8 cellular contexts compared by ENCODE assay signal in genomic region chr21:41426656-41427311, GRCh38. TPM values are rescaled to one million over a fixed set of nuclear protein-coding genes. Genes with fewer than 3 reads are reported as not detected.
A peak's percentile ranks its signal among the peaks of the same experiment; 100 is the strongest.
DNase-seq lines count a peak whose midpoint lies in the region; ATAC-seq and TF ChIP-seq lines count a peak whose summit lies in the region.

No MANE protein-coding gene starts in this region.

- H3K9me3 ChIP-seq in CD4-positive, alpha-beta T cell (ENCODE audit: control insufficient read depth, low read length) = no peaks in the 10 kb centered on the region
- no peaks in the 10 kb centered on the region for H3K9me3 ChIP-seq in PC-9 (ENCODE audit: insufficient read depth, low read depth)

- H3K4me1 ChIP-seq in KMS-11 (ENCODE audit: low read depth, poor library complexity, severe bottlenecking) = peaks cover 6% of the 10 kb centered on the region
- no peaks in the 10 kb centered on the region for H3K4me1 ChIP-seq in PC-9 (replicated peaks; ENCODE audit: insufficient read depth)

- no peaks in the 10 kb centered on the region for H3K9me2 ChIP-seq in PC-9 (ENCODE audit: insufficient read depth)

- intact Hi-C loops in CD4-positive, alpha-beta T cell (cut with DNase I, micrococcal nuclease) = loop anchor here in 1 of 2 experiments (2.0 kb wide), 1 partner anchor 64 kb away; the partner anchor contains the start of gene MX2
- intact Hi-C loops in PC-9 (cut with micrococcal nuclease; ENCODE audit: unreplicated experiment) = loop anchor here (2.0 kb wide), 1 partner anchor 60 kb away; no protein-coding TSS in a partner anchor

- H4K20me1 ChIP-seq in KMS-11 (ENCODE audit: insufficient read depth) (no peaks in the 10 kb centered on the region), PC-9 (ENCODE audit: insufficient read depth) (no peaks in the 10 kb centered on the region)

- no peak overlapping the region for H3K4me3 ChIP-seq in KMS-11 (IDR thresholded peaks at IDR 0.05; ENCODE audit: insufficient read depth, low read depth, low read length)
- no peak overlapping the region for H3K4me3 ChIP-seq in PC-9

- no peaks in the 10 kb centered on the region for H3K27me3 Mint-ChIP-seq in CD4-positive, alpha-beta T cell
- no peaks in the 10 kb centered on the region for H3K27me3 Mint-ChIP-seq in effector memory CD8-positive, alpha-beta T cell
- H3K27me3 Mint-ChIP-seq in naive B cell = no peaks in the 10 kb centered on the region

- peak in 3 of 10 experiments; percentile 5 to 61 (median 25) for DNase-seq in CD4-positive, alpha-beta T cell
- DNase-seq in effector memory CD8-positive, alpha-beta T cell = no peak
- DNase-seq in naive B cell (no peak), PC-9 (no peak), NOMO-1 treated with dmso at 0.1 percent for 144 hours (lab: John Stamatoyannopoulos, UW; ENCODE audit: unreplicated experiment) (no peak), OCI-M1 (lab: John Stamatoyannopoulos, UW) (no peak)

- H3K4me3 Mint-ChIP-seq in CD4-positive, alpha-beta T cell = peak overlapping the region; percentile 99
- H3K4me3 Mint-ChIP-seq in effector memory CD8-positive, alpha-beta T cell = peak overlapping the region; percentile 95 to 97
- H3K4me3 Mint-ChIP-seq in naive B cell = peak overlapping the region; percentile 91 to 98 (median 98)

- POLR2A ChIA-PET in CD4-positive, alpha-beta T cell (lab: Charles Lee) = interaction anchor here (0.7 to 6.1 kb wide), 6 partner anchors 13 to 583 kb away, joined by 3 to 87 read pairs (median 6); partner anchors contain the start of genes MX2 and ZBTB21
- POLR2A ChIA-PET in PC-9 (lab: Charles Lee; ENCODE audit: unreplicated experiment) = no interaction called here

- no peak for ATAC-seq in CD4-positive, alpha-beta T cell (ENCODE audit: poor library complexity)
- ATAC-seq in effector memory CD8-positive, alpha-beta T cell (replicated peaks) = no peak
- no peak for ATAC-seq in naive B cell (ENCODE audit: low read depth in 2 of 2)
- ATAC-seq in GM18861 (IDR thresholded peaks at IDR 0.05; ENCODE audit: unreplicated experiment) = no peak

- H3K4me1 Mint-ChIP-seq in CD4-positive, alpha-beta T cell (ENCODE audit: low read depth) = peaks cover 66% of the 10 kb centered on the region
- H3K4me1 Mint-ChIP-seq in effector memory CD8-positive, alpha-beta T cell (ENCODE audit: low read depth in 2 of 2) = peaks cover 21 to 35% of the 10 kb centered on the region in 2 donors
- peaks cover 46 to 83% (median 72%) of the 10 kb centered on the region in 3 donors for H3K4me1 Mint-ChIP-seq in naive B cell

- peak overlapping the region; percentile 71; the same call in 1 of the 2 replicates for H3K4me2 ChIP-seq in KMS-11
- no peak overlapping the region for H3K4me2 ChIP-seq in PC-9

- no peak for TF ChIP-seq CTCF in CD4-positive, alpha-beta T cell (IDR thresholded peaks at IDR 0.05)
- no peak for TF ChIP-seq CTCF in KMS-11 (conservative IDR thresholded peaks at IDR 0.05; ENCODE audit: low read depth, low read length)
- TF ChIP-seq CTCF in PC-9 (conservative IDR thresholded peaks at IDR 0.05) = no peak

- no peaks in the 10 kb centered on the region for H3K79me2 ChIP-seq in KMS-11 (ENCODE audit: insufficient read depth, low read depth)
- H3K79me2 ChIP-seq in PC-9 (ENCODE audit: low read depth) = no peaks in the 10 kb centered on the region

- CTCF ChIA-PET in CD4-positive, alpha-beta T cell (lab: Charles Lee) = interaction anchor here (4.7 kb wide), 1 partner anchor 144 kb away, joined by 16 read pairs; no protein-coding TSS in a partner anchor
- CTCF ChIA-PET in PC-9 (lab: Charles Lee) = no interaction called here

- BruUV-seq in PC-9 (replicated peaks; lab: Mats Ljungman, UMichigan) = no TSS peak

- H3F3A ChIP-seq in PC-9 (ENCODE audit: insufficient read depth, low read depth) = no peaks in the 10 kb centered on the region

- H3K27ac Mint-ChIP-seq in CD4-positive, alpha-beta T cell = peak overlapping the region; percentile 95
- peak overlapping the region; percentile 94 to 97 for H3K27ac Mint-ChIP-seq in effector memory CD8-positive, alpha-beta T cell
- H3K27ac Mint-ChIP-seq in naive B cell = peak overlapping the region; percentile 18 to 90 (median 60)

- no peaks in the 10 kb centered on the region for H3K36me3 ChIP-seq in KMS-11 (ENCODE audit: insufficient read depth)
- H3K36me3 ChIP-seq in PC-9 (ENCODE audit: low read depth) = no peaks in the 10 kb centered on the region

- H3K9me3 Mint-ChIP-seq in CD4-positive, alpha-beta T cell = no peaks in the 10 kb centered on the region
- no peaks in the 10 kb centered on the region for H3K9me3 Mint-ChIP-seq in effector memory CD8-positive, alpha-beta T cell
- H3K9me3 Mint-ChIP-seq in naive B cell = no peaks in the 10 kb centered on the region

- H3K27me3 ChIP-seq in CD4-positive, alpha-beta T cell (ENCODE audit: control insufficient read depth, insufficient read depth, low read length) = no peaks in the 10 kb centered on the region
- H3K27me3 ChIP-seq in KMS-11 (ENCODE audit: insufficient read depth, low read depth) = no peaks in the 10 kb centered on the region
- no peaks in the 10 kb centered on the region for H3K27me3 ChIP-seq in PC-9 (ENCODE audit: insufficient read depth, low read depth)

- H3K9ac ChIP-seq in KMS-11 = peak overlapping the region; percentile 63; the same call in 1 of the 2 replicates

- H3K36me3 Mint-ChIP-seq in CD4-positive, alpha-beta T cell (ENCODE audit: low read depth) = peaks cover 50% of the 10 kb centered on the region
- peaks cover 26% of the 10 kb centered on the region for H3K36me3 Mint-ChIP-seq in effector memory CD8-positive, alpha-beta T cell (ENCODE audit: insufficient read depth)
- H3K36me3 Mint-ChIP-seq in naive B cell = peaks cover 0 to 10% of the 10 kb centered on the region in 2 donors

- H3K27ac ChIP-seq in CD4-positive, alpha-beta T cell (ENCODE audit: low read depth, low read length) = peak overlapping the region; percentile 62
- H3K27ac ChIP-seq in KMS-11 (no peak overlapping the region), PC-9 (no peak overlapping the region)

- H2AFZ ChIP-seq in KMS-11 (ENCODE audit: low read depth) = peak overlapping the region; percentile 81; the same call in 1 of the 2 replicates
- H2AFZ ChIP-seq in PC-9 = no peak overlapping the region

RNA-seq across cellular contexts. Expression of gene MX1, which starts 0.7 kb away (rescaled TPM):
- total RNA-seq in CD4-positive, alpha-beta T cell = 10 to 100 TPM; 82.3 to 86.3 TPM
- polyA plus RNA-seq in naive B cell (ENCODE audit: low read depth in 6 of 6) = 100 to 1,000 TPM in 2 of 6 donors, 10 to 100 TPM in 4; 62.0 to 119 (median 77.7) TPM
- total RNA-seq in PC-9 (2021) = 6.4 and 10.7 TPM in 2 replicates
